Comparison of ENCODE assay signal across 1 cellular context in the genomic region with DNA sequence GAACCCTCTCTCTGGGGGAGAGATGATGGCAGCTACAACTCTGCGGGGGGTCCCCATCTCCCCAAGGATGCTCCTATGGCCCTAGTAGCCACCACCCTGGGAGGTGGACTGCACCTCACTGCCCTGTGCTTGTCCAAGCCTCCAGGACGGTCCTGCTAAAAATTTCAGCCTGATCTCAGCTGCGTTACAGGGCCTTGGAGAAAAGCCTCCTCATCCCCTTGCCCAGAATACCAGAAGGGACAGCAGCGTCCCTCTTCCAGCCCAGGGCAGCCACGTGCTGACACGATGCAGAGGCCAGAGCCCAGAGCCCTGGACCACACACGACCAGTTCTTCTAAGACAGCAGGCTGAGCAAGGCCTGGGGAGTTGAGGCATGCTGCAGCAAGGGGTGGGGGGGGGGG.
TF ChIP-seq lines count a peak whose summit lies in the region.

No MANE protein-coding gene starts in this region.

TF ChIP-seq in IMR-90, 13 proteins besides CTCF, POLR2A, EP300 and RAD21 (continued from another document):
- TF ChIP-seq, protein P1, sequence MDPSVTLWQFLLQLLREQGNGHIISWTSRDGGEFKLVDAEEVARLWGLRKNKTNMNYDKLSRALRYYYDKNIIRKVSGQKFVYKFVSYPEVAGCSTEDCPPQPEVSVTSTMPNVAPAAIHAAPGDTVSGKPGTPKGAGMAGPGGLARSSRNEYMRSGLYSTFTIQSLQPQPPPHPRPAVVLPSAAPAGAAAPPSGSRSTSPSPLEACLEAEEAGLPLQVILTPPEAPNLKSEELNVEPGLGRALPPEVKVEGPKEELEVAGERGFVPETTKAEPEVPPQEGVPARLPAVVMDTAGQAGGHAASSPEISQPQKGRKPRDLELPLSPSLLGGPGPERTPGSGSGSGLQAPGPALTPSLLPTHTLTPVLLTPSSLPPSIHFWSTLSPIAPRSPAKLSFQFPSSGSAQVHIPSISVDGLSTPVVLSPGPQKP (IDR thresholded peaks at IDR 0.05; ENCODE audit: borderline replicate concordance, low read depth, low read length) = no peak
- TF ChIP-seq RCOR1 (IDR thresholded peaks at IDR 0.05; ENCODE audit: insufficient replicate concordance, low read length) (no peak), SMC3 (IDR thresholded peaks at IDR 0.05; ENCODE audit: low read depth, low read length) (no peak), MAFK (IDR thresholded peaks at IDR 0.05; ENCODE audit: low read depth, low read length) (no peak), MXI1 (IDR thresholded peaks at IDR 0.05; ENCODE audit: borderline replicate concordance, low read depth, low read length) (no peak), NFE2L2 (IDR thresholded peaks at IDR 0.05; ENCODE audit: low read depth, low read length) (no peak), BHLHE40 (IDR thresholded peaks at IDR 0.05; ENCODE audit: low read depth, low read length) (no peak), MAZ (IDR thresholded peaks at IDR 0.05; ENCODE audit: borderline replicate concordance, low read depth, low read length) (no peak), CHD1 (IDR thresholded peaks at IDR 0.05; ENCODE audit: low read depth, low read length) (no peak), CEBPB (IDR thresholded peaks at IDR 0.05; ENCODE audit: low read depth, low read length) (no peak), RFX5 (IDR thresholded peaks at IDR 0.05; ENCODE audit: low read depth, low read length) (no peak)
- TF ChIP-seq, protein P2, sequence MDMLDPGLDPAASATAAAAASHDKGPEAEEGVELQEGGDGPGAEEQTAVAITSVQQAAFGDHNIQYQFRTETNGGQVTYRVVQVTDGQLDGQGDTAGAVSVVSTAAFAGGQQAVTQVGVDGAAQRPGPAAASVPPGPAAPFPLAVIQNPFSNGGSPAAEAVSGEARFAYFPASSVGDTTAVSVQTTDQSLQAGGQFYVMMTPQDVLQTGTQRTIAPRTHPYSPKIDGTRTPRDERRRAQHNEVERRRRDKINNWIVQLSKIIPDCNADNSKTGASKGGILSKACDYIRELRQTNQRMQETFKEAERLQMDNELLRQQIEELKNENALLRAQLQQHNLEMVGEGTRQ (IDR thresholded peaks at IDR 0.05; ENCODE audit: low read depth, low read length) = no peak
TF ChIP-seq in IMR-90: peak in this region for 0.
